ENCODE assay signal across 21 cellular contexts in genomic region chr6:152314483-152314832, GRCh38.
DNase-seq lines count a peak whose midpoint lies in the region; ATAC-seq and TF ChIP-seq lines count a peak whose summit lies in the region.
"Had no signal": no experiment of that assay in that cellular context is flagged by ENCODE, and none has a peak within 500 bp of the region (broad histone marks: within the 10 kb centered on the region; RNA-seq: fewer than 3 reads in every experiment).

No MANE protein-coding gene starts in this region.

- H3K56ac ChIP-seq in mesendoderm (ENCODE audit: low read length): peak overlapping the region; percentile 69

- H3K79me2 ChIP-seq in mesendoderm (ENCODE audit: control insufficient read depth, insufficient read depth, low read length): no peaks in the 10 kb centered on the region

- no peak overlapping the region for H4K5ac ChIP-seq in mesendoderm (ENCODE audit: low read length)

- no peaks in the 10 kb centered on the region for H3K79me1 ChIP-seq in mesendoderm (ENCODE audit: low read length)

- no peaks in the 10 kb centered on the region for H3K27me3 ChIP-seq in heart left ventricle
- H3K27me3 ChIP-seq in mesendoderm (ENCODE audit: insufficient read depth, low read length, poor library complexity): no peaks in the 10 kb centered on the region
- H3K27me3 ChIP-seq: testis had no signal

- no peak for DNase-seq in heart left ventricle
- DNase-seq in Right ventricle myocardium superior: no peak
- DNase-seq in central memory CD8-positive, alpha-beta T cell (ENCODE audit: low spot score in 2 of 2): no peak
- DNase-seq in mesendoderm: no peak
- no peak for DNase-seq in type B pancreatic cell (ENCODE audit: extremely low spot score, unreplicated experiment)
- DNase-seq in D341Med (ENCODE audit: low spot score): no peak
- DNase-seq in hypothalamus (lab: John Stamatoyannopoulos, UW): no peak
- DNase-seq: ACHN; activated B cell treated with CpG ODN at 0.5 μM for 24 hours; cerebellar nuclear complex; left colon; naive B cell; NCI-H1436 treated with DMSO at 0.1 percent for 48 hours; NCI-H2171; PC-3; stimulated activated CD4-positive, alpha-beta T cell treated with anti-CD3 and anti-CD28 coated beads, Interleukin-12 subunit alpha, Interleukin-12 subunit beta, amount 100 ng/mL, for 4 hours; testis had no signal

- H3K9me3 Mint-ChIP-seq in central memory CD8-positive, alpha-beta T cell: no peaks in the 10 kb centered on the region
- peaks cover 5% of the 10 kb centered on the region for H3K9me3 Mint-ChIP-seq in type B pancreatic cell
- H3K9me3 Mint-ChIP-seq: activated B cell treated with CpG ODN at 0.5 μM for 24 hours; activated T-helper 17 cell treated with anti-CD3 and anti-CD28 coated beads, Interleukin-2, amount 50 U/mL, for 72 hours; naive B cell; T-helper 2 cell treated with Interferon-gamma antibody and Interleukin-4, amounts not matched to agents 5 μg/mL and 100 μg/mL, for 36 hours had no signal

- intact Hi-C loops in heart left ventricle (cut with DNase I): no loop called here
- intact Hi-C loops in Right ventricle myocardium superior (cut with DNase I): no loop called here

- H3K4me3 ChIP-seq in heart left ventricle (no peak overlapping the region), mesendoderm (ENCODE audit: low read length) (no peak overlapping the region)
- H3K4me3 ChIP-seq: prostate gland, testis had no signal

- TF ChIP-seq POLR2A in heart left ventricle (IDR thresholded peaks at IDR 0.05): no peak

- peaks cover 0 to 94% (median 60%) of the 10 kb centered on the region in 9 donors for H3K36me3 ChIP-seq in heart left ventricle
- H3K36me3 ChIP-seq in mesendoderm (ENCODE audit: control insufficient read depth, insufficient read depth, low read length): no peaks in the 10 kb centered on the region
- H3K36me3 ChIP-seq: prostate gland had no signal

- H3K27ac ChIP-seq in heart left ventricle (peak overlapping the region in 10 of 12 donors; percentile 19 to 86 (median 56)), mesendoderm (ENCODE audit: low read depth, low read length) (peak overlapping the region; percentile 81)
- H3K27ac ChIP-seq: prostate gland had no signal

- 86 to 93% (median 92%) methylated on average over 5 of the region's 5 CpGs for WGBS in heart left ventricle, 4 donors
- WGBS in mesendoderm (ENCODE audit: extremely low coverage, insufficient coverage, low lambda C conversion rate): no CpG with 5 or more reads among the region's 5 CpGs

- TF ChIP-seq CTCF in heart left ventricle (IDR thresholded peaks at IDR 0.05) (no peak), type B pancreatic cell (conservative IDR thresholded peaks at IDR 0.05) (no peak)

- H3K4ac ChIP-seq in mesendoderm (ENCODE audit: low read depth, low read length): no peak overlapping the region

- H3K36me3 Mint-ChIP-seq in central memory CD8-positive, alpha-beta T cell (ENCODE audit: insufficient read depth): peaks cover 40% of the 10 kb centered on the region
- H3K36me3 Mint-ChIP-seq in type B pancreatic cell: peaks cover 11% of the 10 kb centered on the region
- H3K36me3 Mint-ChIP-seq: naive B cell had no signal

- H3K18ac ChIP-seq in mesendoderm (ENCODE audit: low read length): peak overlapping the region; percentile 95

- no peak overlapping the region for H2BK120ac ChIP-seq in mesendoderm (ENCODE audit: low read depth, low read length)

- H2BK5ac ChIP-seq in mesendoderm (ENCODE audit: low read length): peak overlapping the region; percentile 86

- H3K27me3 Mint-ChIP-seq in central memory CD8-positive, alpha-beta T cell: no peaks in the 10 kb centered on the region
- H3K27me3 Mint-ChIP-seq in type B pancreatic cell: no peaks in the 10 kb centered on the region

- H2AK5ac ChIP-seq in mesendoderm (ENCODE audit: low read length): no peak overlapping the region

- H2BK15ac ChIP-seq in mesendoderm (replicated peaks; ENCODE audit: low read depth): no peak overlapping the region

- no peak for ATAC-seq in heart left ventricle
- ATAC-seq in Right ventricle myocardium superior (ENCODE audit: poor library complexity): no peak
- no peak for ATAC-seq in central memory CD8-positive, alpha-beta T cell (replicated peaks; ENCODE audit: extremely low read depth, poor library complexity, severe bottlenecking)
- no peak for ATAC-seq in HG03097 (IDR thresholded peaks at IDR 0.05; ENCODE audit: low FRiP score, unreplicated experiment)
- ATAC-seq: activated T-helper 17 cell treated with anti-CD3 and anti-CD28 coated beads, Interleukin-2, amount 50 U/mL, for 72 hours; left colon; PC-3 had no signal

- peaks cover 0 to 47% (median 31%) of the 10 kb centered on the region in 12 donors for H3K4me1 ChIP-seq in heart left ventricle
- peaks cover 2% of the 10 kb centered on the region for H3K4me1 ChIP-seq in mesendoderm (ENCODE audit: control insufficient read depth, low read depth, low read length)
- H3K4me1 ChIP-seq: prostate gland had no signal

- no peak overlapping the region for H3K9ac ChIP-seq in mesendoderm (ENCODE audit: low read length)

- peak overlapping the region; percentile 79 for H3K27ac Mint-ChIP-seq in central memory CD8-positive, alpha-beta T cell (ENCODE audit: low read depth)
- peak overlapping the region; percentile 75 for H3K27ac Mint-ChIP-seq in type B pancreatic cell
- H3K27ac Mint-ChIP-seq: activated T-helper 17 cell treated with anti-CD3 and anti-CD28 coated beads, Interleukin-2, amount 50 U/mL, for 72 hours; T-helper 2 cell treated with Interferon-gamma antibody and Interleukin-4, amounts not matched to agents 5 μg/mL and 100 μg/mL, for 36 hours had no signal

- no peak overlapping the region for H3K4me2 ChIP-seq in mesendoderm (ENCODE audit: low read length)

- peaks cover 13% of the 10 kb centered on the region for H3K4me1 Mint-ChIP-seq in central memory CD8-positive, alpha-beta T cell
- peaks cover 7% of the 10 kb centered on the region for H3K4me1 Mint-ChIP-seq in type B pancreatic cell (ENCODE audit: unreplicated experiment)

- H3K9me3 ChIP-seq in heart left ventricle: no peaks in the 10 kb centered on the region
- H3K9me3 ChIP-seq: prostate gland, testis had no signal

- no peak overlapping the region for H3K4me3 Mint-ChIP-seq in central memory CD8-positive, alpha-beta T cell
- no peak overlapping the region for H3K4me3 Mint-ChIP-seq in type B pancreatic cell
- H3K4me3 Mint-ChIP-seq: activated B cell treated with CpG ODN at 0.5 μM for 24 hours; activated T-helper 17 cell treated with anti-CD3 and anti-CD28 coated beads, Interleukin-2, amount 50 U/mL, for 72 hours; T-helper 2 cell treated with Interferon-gamma antibody and Interleukin-4, amounts not matched to agents 5 μg/mL and 100 μg/mL, for 36 hours had no signal

- no peak overlapping the region for H3K23ac ChIP-seq in mesendoderm (ENCODE audit: low read length)

- no peak overlapping the region for H4K8ac ChIP-seq in mesendoderm (ENCODE audit: low read depth, low read length)
